In the genomic region with DNA sequence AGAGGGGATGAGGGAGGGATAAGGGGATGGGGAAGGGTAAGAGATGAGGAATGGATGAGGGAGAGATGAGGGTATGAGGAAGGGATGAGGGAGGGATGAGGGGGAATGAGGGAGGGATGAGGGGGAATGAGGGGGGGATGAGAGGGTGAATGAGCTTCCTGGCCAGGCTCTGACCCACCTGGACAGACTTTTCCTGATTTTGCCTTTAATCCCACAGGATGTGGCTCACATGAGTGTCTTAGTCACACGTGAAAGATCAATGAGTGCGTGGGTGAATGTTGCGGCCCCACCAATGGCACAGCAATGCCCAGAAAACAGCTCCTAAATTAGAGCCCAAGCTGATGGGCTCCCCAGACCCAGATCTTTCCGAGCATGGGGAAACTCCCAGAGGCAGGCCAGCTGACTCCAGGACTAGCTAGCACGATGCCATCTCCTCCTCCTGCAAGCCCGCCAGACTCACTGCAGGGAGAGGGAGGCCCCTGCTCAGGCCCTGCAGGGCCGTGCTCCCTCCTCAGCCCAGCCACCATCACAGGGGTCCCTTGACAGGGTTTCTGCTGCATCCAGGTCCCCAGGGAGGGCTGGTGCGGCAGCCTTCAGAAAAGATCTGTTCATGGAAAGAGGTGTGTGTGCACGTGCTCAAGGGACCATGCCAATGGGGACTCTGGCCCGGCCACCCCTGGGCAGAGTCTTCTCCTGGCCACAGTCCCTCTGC, we compare ENCODE assay signal across 2 cellular contexts.
TF ChIP-seq lines count a peak whose summit lies in the region.

No MANE protein-coding gene starts in this region.

TF ChIP-seq in HepG2, 621 proteins besides CTCF, POLR2A, EP300 and RAD21:
- TF ChIP-seq HNRNPK (IDR thresholded peaks at IDR 0.05; ENCODE audit: low read depth, low read length, poor library complexity, severe bottlenecking), result peak; percentile 60
- TF ChIP-seq KLF6 (CRISPR knock-in tag; IDR thresholded peaks at IDR 0.05), result no peak
- TF ChIP-seq MTF2 (CRISPR knock-in tag; IDR thresholded peaks at IDR 0.05; ENCODE audit: borderline replicate concordance), result no peak
- TF ChIP-seq ZNF292 (CRISPR knock-in tag; IDR thresholded peaks at IDR 0.05; ENCODE audit: borderline replicate concordance, low read depth), result no peak
- TF ChIP-seq ZNF749 (CRISPR knock-in tag; IDR thresholded peaks at IDR 0.05; ENCODE audit: borderline replicate concordance), result no peak
- peak; percentile 49 for TF ChIP-seq PCBP2 (optimal IDR thresholded peaks at IDR 0.05; ENCODE audit: low read depth, low read length, poor library complexity, severe bottlenecking)
- peak; percentile 64; the same call in 1 of the 2 replicates for TF ChIP-seq ZNF263 (CRISPR knock-in tag; IDR thresholded peaks at IDR 0.05)

TF ChIP-seq in SK-N-SH, 30 proteins besides CTCF, POLR2A, EP300 and RAD21:
- TF ChIP-seq, protein P1, sequence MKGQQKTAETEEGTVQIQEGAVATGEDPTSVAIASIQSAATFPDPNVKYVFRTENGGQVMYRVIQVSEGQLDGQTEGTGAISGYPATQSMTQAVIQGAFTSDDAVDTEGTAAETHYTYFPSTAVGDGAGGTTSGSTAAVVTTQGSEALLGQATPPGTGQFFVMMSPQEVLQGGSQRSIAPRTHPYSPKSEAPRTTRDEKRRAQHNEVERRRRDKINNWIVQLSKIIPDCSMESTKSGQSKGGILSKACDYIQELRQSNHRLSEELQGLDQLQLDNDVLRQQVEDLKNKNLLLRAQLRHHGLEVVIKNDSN (IDR thresholded peaks at IDR 0.05; ENCODE audit: borderline replicate concordance, low read depth), result no peak
- TF ChIP-seq FOSL2 (IDR thresholded peaks at IDR 0.05; ENCODE audit: borderline replicate concordance, low read depth) (no peak), TAF1 (IDR thresholded peaks at IDR 0.05; ENCODE audit: borderline replicate concordance, low read depth, low read length) (no peak), MXI1 (IDR thresholded peaks at IDR 0.05; ENCODE audit: low read depth, low read length) (no peak), NRF1 (IDR thresholded peaks at IDR 0.05; ENCODE audit: low read depth, low read length) (no peak), SIN3A (IDR thresholded peaks at IDR 0.05; ENCODE audit: borderline replicate concordance, low read depth, low read length) (no peak), NFIC (IDR thresholded peaks at IDR 0.05; ENCODE audit: borderline replicate concordance) (no peak), RXRA (IDR thresholded peaks at IDR 0.05; ENCODE audit: borderline replicate concordance, low read depth) (no peak), GABPA (IDR thresholded peaks at IDR 0.05; ENCODE audit: low read depth) (no peak), YY1 (IDR thresholded peaks at IDR 0.05; ENCODE audit: low read depth) (no peak), TCF12 (IDR thresholded peaks at IDR 0.05) (no peak), RFX5 (IDR thresholded peaks at IDR 0.05; ENCODE audit: low read length) (no peak), TEAD4 (IDR thresholded peaks at IDR 0.05; ENCODE audit: borderline replicate concordance, insufficient read depth) (no peak), MEF2A (IDR thresholded peaks at IDR 0.05; ENCODE audit: borderline replicate concordance, low read depth) (no peak), RCOR1 (IDR thresholded peaks at IDR 0.05; ENCODE audit: low read length) (no peak), FOXM1 (IDR thresholded peaks at IDR 0.05; ENCODE audit: low read depth) (no peak)
- TF ChIP-seq, protein P2, sequence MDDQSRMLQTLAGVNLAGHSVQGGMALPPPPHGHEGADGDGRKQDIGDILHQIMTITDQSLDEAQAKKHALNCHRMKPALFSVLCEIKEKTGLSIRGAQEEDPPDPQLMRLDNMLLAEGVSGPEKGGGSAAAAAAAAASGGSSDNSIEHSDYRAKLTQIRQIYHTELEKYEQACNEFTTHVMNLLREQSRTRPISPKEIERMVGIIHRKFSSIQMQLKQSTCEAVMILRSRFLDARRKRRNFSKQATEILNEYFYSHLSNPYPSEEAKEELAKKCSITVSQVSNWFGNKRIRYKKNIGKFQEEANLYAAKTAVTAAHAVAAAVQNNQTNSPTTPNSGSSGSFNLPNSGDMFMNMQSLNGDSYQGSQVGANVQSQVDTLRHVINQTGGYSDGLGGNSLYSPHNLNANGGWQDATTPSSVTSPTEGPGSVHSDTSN (IDR thresholded peaks at IDR 0.05), result no peak
- TF ChIP-seq, protein P3, sequence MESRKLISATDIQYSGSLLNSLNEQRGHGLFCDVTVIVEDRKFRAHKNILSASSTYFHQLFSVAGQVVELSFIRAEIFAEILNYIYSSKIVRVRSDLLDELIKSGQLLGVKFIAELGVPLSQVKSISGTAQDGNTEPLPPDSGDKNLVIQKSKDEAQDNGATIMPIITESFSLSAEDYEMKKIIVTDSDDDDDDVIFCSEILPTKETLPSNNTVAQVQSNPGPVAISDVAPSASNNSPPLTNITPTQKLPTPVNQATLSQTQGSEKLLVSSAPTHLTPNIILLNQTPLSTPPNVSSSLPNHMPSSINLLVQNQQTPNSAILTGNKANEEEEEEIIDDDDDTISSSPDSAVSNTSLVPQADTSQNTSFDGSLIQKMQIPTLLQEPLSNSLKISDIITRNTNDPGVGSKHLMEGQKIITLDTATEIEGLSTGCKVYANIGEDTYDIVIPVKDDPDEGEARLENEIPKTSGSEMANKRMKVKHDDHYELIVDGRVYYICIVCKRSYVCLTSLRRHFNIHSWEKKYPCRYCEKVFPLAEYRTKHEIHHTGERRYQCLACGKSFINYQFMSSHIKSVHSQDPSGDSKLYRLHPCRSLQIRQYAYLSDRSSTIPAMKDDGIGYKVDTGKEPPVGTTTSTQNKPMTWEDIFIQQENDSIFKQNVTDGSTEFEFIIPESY (IDR thresholded peaks at IDR 0.05; ENCODE audit: borderline replicate concordance, low read depth), result no peak
TF ChIP-seq in SK-N-SH: peak in this region for 0.
